In the genomic region with DNA sequence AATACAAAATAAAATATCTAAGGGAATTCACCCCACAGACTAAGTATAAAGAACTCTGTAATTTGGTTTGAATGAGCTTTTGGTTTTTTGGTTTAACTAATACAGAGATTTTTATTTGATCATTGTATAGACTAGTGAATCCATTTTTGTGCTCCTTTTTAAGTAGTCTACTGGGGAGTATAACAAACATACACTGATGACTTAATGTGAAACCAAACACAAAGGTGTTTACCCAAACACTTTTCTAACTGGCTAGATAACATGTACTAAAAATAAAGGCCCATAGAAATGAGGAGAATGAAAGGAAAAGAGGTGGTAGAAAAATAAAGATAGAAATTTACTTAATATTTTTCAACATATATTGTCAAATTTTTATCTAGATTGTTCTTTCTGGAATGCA, we compare ENCODE assay signal across 15 cellular contexts.
DNase-seq lines count a peak whose midpoint lies in the region; TF ChIP-seq lines count a peak whose summit lies in the region.
"Had no signal": no experiment of that assay in that cellular context is flagged by ENCODE, and none has a peak within 500 bp of the region (broad histone marks: within the 10 kb centered on the region; RNA-seq: fewer than 3 reads in every experiment).

No MANE protein-coding gene starts in this region.

- CTCF ChIA-PET in mammary epithelial cell (lab: Charles Lee; ENCODE audit: low non-redundant PET): no interaction called here

- H3K79me2 ChIP-seq in mammary epithelial cell (ENCODE audit: insufficient read depth, low read length): no peaks in the 10 kb centered on the region

- intact Hi-C loops in mammary epithelial cell (cut with micrococcal nuclease): no loop called here

- no peak overlapping the region for H3K9ac ChIP-seq in mammary epithelial cell (ENCODE audit: insufficient read depth, low read length)

- no peak overlapping the region for H3K27ac ChIP-seq in mammary epithelial cell (ENCODE audit: insufficient read depth, low read depth, low read length)
- H3K27ac ChIP-seq: SJCRH30 had no signal

- H3K9me3 ChIP-seq in mammary epithelial cell (replicated peaks; ENCODE audit: insufficient read depth, low read length): no peaks in the 10 kb centered on the region
- H3K9me3 ChIP-seq: Caco-2, SJCRH30 had no signal

- peak; percentile 28 for DNase-seq in NCI-H510A treated with DMSO at 0.1 percent for 48 hours (lab: John Stamatoyannopoulos, UW)
- DNase-seq in NCI-H510A (lab: John Stamatoyannopoulos, UW): no peak
- peak; percentile 57 to 69 for DNase-seq in NCI-H1930 (lab: John Stamatoyannopoulos, UW)
- peak; percentile 75 for DNase-seq in NCI-H69 (lab: John Stamatoyannopoulos, UW)
- DNase-seq in COLO668 (lab: John Stamatoyannopoulos, UW; ENCODE audit: unreplicated experiment): no peak
- no peak for DNase-seq in kidney tubule cell (ENCODE audit: low spot score)
- DNase-seq in mammary epithelial cell: no peak
- DNase-seq: Caco-2, H7, HFFc6, KG1, MV-4-11, NCI-H2171, NCI-H446 treated with DMSO at 0.1 percent for 48 hours, SJCRH30 had no signal

- H2AFZ ChIP-seq in mammary epithelial cell (ENCODE audit: low read depth, low read length): no peak overlapping the region

- H3K36me3 ChIP-seq in mammary epithelial cell (ENCODE audit: insufficient read depth, low read length): no peaks in the 10 kb centered on the region
- H3K36me3 ChIP-seq: SJCRH30 had no signal

- BruUV-seq in mammary epithelial cell (replicated peaks; lab: Mats Ljungman, UMichigan): no TSS peak

- H3K4me1 ChIP-seq in mammary epithelial cell (ENCODE audit: insufficient read depth, low read length): no peaks in the 10 kb centered on the region
- H3K4me1 ChIP-seq: Caco-2, SJCRH30 had no signal

- H3K4me2 ChIP-seq in mammary epithelial cell (ENCODE audit: insufficient read depth, low read depth, low read length): no peak overlapping the region

- TF ChIP-seq CTCF in mammary epithelial cell (conservative IDR thresholded peaks at IDR 0.05 in 1 of 2, IDR thresholded peaks at IDR 0.05 in 1 of 2; ENCODE audit: extremely low read depth in 1 of 2, insufficient read depth in 1 of 2, low read depth in 1 of 2, low read length in 2 of 2): no peak

- in situ Hi-C loops in mammary epithelial cell (cut with MboI; ENCODE audit: low sequenced_read_pairs in 2 of 2): no loop called here

- no peaks in the 10 kb centered on the region for H3K27me3 ChIP-seq in mammary epithelial cell (ENCODE audit: insufficient read depth, low read length)
- H3K27me3 ChIP-seq: SJCRH30 had no signal

- dilution Hi-C loops in mammary epithelial cell (cut with HindIII; ENCODE audit: low sequenced_read_pairs): no loop called here

- no peaks in the 10 kb centered on the region for H4K20me1 ChIP-seq in mammary epithelial cell (ENCODE audit: insufficient read depth, low read length)

- no peak overlapping the region for H3K4me3 ChIP-seq in mammary epithelial cell (replicated peaks in 1 of 3; ENCODE audit: insufficient read depth in 1 of 3, low read depth in 2 of 3, low read length in 3 of 3)
- H3K4me3 ChIP-seq: SJCRH30 had no signal

Comparison
In these comparisons a context has a peak if more than half of its experiments do, and no peak if none do; other contexts are left out.
1. DNase-seq: peak in NCI-H510A treated with DMSO at 0.1 percent for 48 hours (single experiment), NCI-H1930 (2 of 2) and NCI-H69 (single experiment); none in NCI-H510A (single experiment), COLO668 (single experiment), kidney tubule cell (single experiment) and mammary epithelial cell (single experiment).